Comparison of ENCODE assay signal across 1 cellular context in genomic region chr18:48335829-48336228, GRCh38.
A peak's percentile ranks its signal among the peaks of the same experiment; 100 is the strongest.
TF ChIP-seq lines count a peak whose summit lies in the region.

No MANE protein-coding gene starts in this region.

TF ChIP-seq in H1, 55 proteins besides CTCF, POLR2A, EP300 and RAD21 (continued from another document):
- peak; percentile 57; the same call in 1 of the 2 replicates for TF ChIP-seq TEAD4 (IDR thresholded peaks at IDR 0.05; ENCODE audit: low read depth, low read length)
